Comparison of ENCODE assay signal across 33 cellular contexts in genomic region chr22:32248276-32248675, GRCh38. TPM values are rescaled to one million over a fixed set of nuclear protein-coding genes. Genes with fewer than 3 reads are reported as not detected.
"Had no signal": no experiment of that assay in that cellular context is flagged by ENCODE, and none has a peak within 500 bp of the region (broad histone marks: within the 10 kb centered on the region; RNA-seq: fewer than 3 reads in every experiment).

No MANE protein-coding gene starts in this region.

- H3K27ac Mint-ChIP-seq: activated B cell treated with CpG ODN at 0.5 μM for 24 hours; activated CD4-positive, alpha-beta memory T cell treated with anti-CD3 and anti-CD28 coated beads for 36 hours; activated CD4-positive, alpha-beta T cell treated with anti-CD3 and anti-CD28 coated beads, Interleukin-2, amount 10 ng/mL, durations not matched to agents 24 days and 14 days; activated CD8-positive, alpha-beta T cell treated with anti-CD3 and anti-CD28 coated beads for 36 hours; activated naive CD4-positive, alpha-beta T cell treated with anti-CD3 and anti-CD28 coated beads for 36 hours; activated naive CD4-positive, alpha-beta T cell treated with anti-CD3 and anti-CD28 coated beads, Interleukin-2, amount 50 U/mL, for 72 hours; activated naive CD8-positive, alpha-beta T cell treated with anti-CD3 and anti-CD28 coated beads for 36 hours; activated T-cell treated with anti-CD3 and anti-CD28 coated beads, Interleukin-2, amount 50 U/mL, for 24 hours; activated T-helper 17 cell treated with anti-CD3 and anti-CD28 coated beads, Interleukin-2, amount 50 U/mL, for 72 hours; T-helper 1 cell treated with Interleukin-12 subunit alpha and Interleukin-12 subunit beta and Interleukin-4 antibody, amounts not matched to agents 30 μg/mL and 1 μg/mL, for 36 hours; T-helper 2 cell treated with Interferon-gamma antibody and Interleukin-4, amounts not matched to agents 5 μg/mL and 100 μg/mL, for 36 hours had no signal

- H3K9me3 Mint-ChIP-seq: activated B cell treated with CpG ODN at 0.5 μM for 24 hours; activated CD4-positive, alpha-beta memory T cell treated with anti-CD3 and anti-CD28 coated beads for 36 hours; activated CD4-positive, alpha-beta T cell treated with anti-CD3 and anti-CD28 coated beads, Interleukin-2, amount 10 ng/mL, durations not matched to agents 24 days and 14 days; activated CD8-positive, alpha-beta T cell treated with anti-CD3 and anti-CD28 coated beads for 36 hours; activated naive CD4-positive, alpha-beta T cell treated with anti-CD3 and anti-CD28 coated beads for 36 hours; activated naive CD4-positive, alpha-beta T cell treated with anti-CD3 and anti-CD28 coated beads, Interleukin-2, amount 50 U/mL, for 72 hours; activated naive CD8-positive, alpha-beta T cell treated with anti-CD3 and anti-CD28 coated beads for 36 hours; activated T-cell treated with anti-CD3 and anti-CD28 coated beads, Interleukin-2, amount 50 U/mL, for 24 hours; activated T-helper 17 cell treated with anti-CD3 and anti-CD28 coated beads, Interleukin-2, amount 50 U/mL, for 72 hours; T-helper 1 cell treated with Interleukin-12 subunit alpha and Interleukin-12 subunit beta and Interleukin-4 antibody, amounts not matched to agents 30 μg/mL and 1 μg/mL, for 36 hours; T-helper 2 cell treated with Interferon-gamma antibody and Interleukin-4, amounts not matched to agents 5 μg/mL and 100 μg/mL, for 36 hours had no signal

- DNase-seq: activated B cell treated with CpG ODN at 0.5 μM for 24 hours; activated CD4-positive, alpha-beta memory T cell treated with anti-CD3 and anti-CD28 coated beads for 36 hours; activated CD4-positive, alpha-beta T cell treated with anti-CD3 and anti-CD28 coated beads for 4 hours; activated CD4-positive, alpha-beta T cell treated with anti-CD3 and anti-CD28 coated beads, Interleukin-2, amount 10 ng/mL, durations not matched to agents 24 days and 14 days; activated CD4-positive, alpha-beta T cell treated with anti-CD3 and anti-CD28 coated beads, Interleukin-2, amount 50 U/mL, for 1 hour; activated CD4-positive, alpha-beta T cell treated with anti-CD3 and anti-CD28 coated beads, Interleukin-2, amount 50 U/mL, for 4 hours; activated CD4-positive, CD25-positive, alpha-beta regulatory T cell treated with anti-CD3 and anti-CD28 coated beads, Interleukin-2, amount 50 U/mL, for 72 hours; activated CD8-positive, alpha-beta memory T cell treated with anti-CD3 and anti-CD28 coated beads, Interleukin-2, amount 50 U/mL, for 4 hours; activated CD8-positive, alpha-beta T cell treated with anti-CD3 and anti-CD28 coated beads for 36 hours; activated effector memory CD4-positive, alpha-beta T cell treated with anti-CD3 and anti-CD28 coated beads, Interleukin-2, amount 50 U/mL, for 16 hours; activated gamma-delta T cell treated with Interleukin-2 at 50 U/mL for 16 hours; activated naive CD4-positive, alpha-beta T cell; activated naive CD4-positive, alpha-beta T cell treated with anti-CD3 and anti-CD28 coated beads for 36 hours; activated naive CD4-positive, alpha-beta T cell treated with anti-CD3 and anti-CD28 coated beads, Interleukin-2, amount 50 U/mL, for 16 hours; activated naive CD8-positive, alpha-beta T cell treated with anti-CD3 and anti-CD28 coated beads for 36 hours; activated T-cell treated with anti-CD3 and anti-CD28 coated beads, Interleukin-2, amount 50 U/mL, for 24 hours; activated T-cell treated with anti-CD3 and anti-CD28 coated beads, Interleukin-2, amount 50 U/mL, for 48 hours; adrenal gland; amniotic stem cell; aorta; body of pancreas; brain microvascular endothelial cell; central memory CD4-positive, alpha-beta T cell; SW 1271; T-helper 1 cell; T-helper 2 cell; T-helper 9 cell had no signal

- H3K4me1 Mint-ChIP-seq: activated B cell treated with CpG ODN at 0.5 μM for 24 hours; activated CD4-positive, alpha-beta T cell treated with anti-CD3 and anti-CD28 coated beads, Interleukin-2, amount 10 ng/mL, durations not matched to agents 24 days and 14 days; activated naive CD8-positive, alpha-beta T cell treated with anti-CD3 and anti-CD28 coated beads for 36 hours; activated T-helper 17 cell treated with anti-CD3 and anti-CD28 coated beads, Interleukin-2, amount 50 U/mL, for 72 hours had no signal

- H3K36me3 Mint-ChIP-seq: activated CD4-positive, alpha-beta memory T cell treated with anti-CD3 and anti-CD28 coated beads for 36 hours; activated naive CD4-positive, alpha-beta T cell treated with anti-CD3 and anti-CD28 coated beads, Interleukin-2, amount 50 U/mL, for 72 hours; activated naive CD8-positive, alpha-beta T cell treated with anti-CD3 and anti-CD28 coated beads for 36 hours had no signal

- H3K4me3 Mint-ChIP-seq: activated B cell treated with CpG ODN at 0.5 μM for 24 hours; activated CD4-positive, alpha-beta memory T cell treated with anti-CD3 and anti-CD28 coated beads for 36 hours; activated CD4-positive, alpha-beta T cell treated with anti-CD3 and anti-CD28 coated beads, Interleukin-2, amount 10 ng/mL, durations not matched to agents 24 days and 14 days; activated CD8-positive, alpha-beta T cell treated with anti-CD3 and anti-CD28 coated beads for 36 hours; activated naive CD4-positive, alpha-beta T cell treated with anti-CD3 and anti-CD28 coated beads for 36 hours; activated naive CD8-positive, alpha-beta T cell treated with anti-CD3 and anti-CD28 coated beads for 36 hours; activated T-cell treated with anti-CD3 and anti-CD28 coated beads, Interleukin-2, amount 50 U/mL, for 24 hours; activated T-helper 17 cell treated with anti-CD3 and anti-CD28 coated beads, Interleukin-2, amount 50 U/mL, for 72 hours; T-helper 1 cell treated with Interleukin-12 subunit alpha and Interleukin-12 subunit beta and Interleukin-4 antibody, amounts not matched to agents 30 μg/mL and 1 μg/mL, for 36 hours; T-helper 2 cell treated with Interferon-gamma antibody and Interleukin-4, amounts not matched to agents 5 μg/mL and 100 μg/mL, for 36 hours had no signal

RNA-seq across cellular contexts. Expression of gene SLC5A4, which starts 6.9 kb away (rescaled TPM):
- total RNA-seq: activated B cell treated with CpG ODN at 0.5 μM for 24 hours; activated CD4-positive, alpha-beta memory T cell treated with anti-CD3 and anti-CD28 coated beads for 36 hours; activated CD4-positive, alpha-beta T cell treated with anti-CD3 and anti-CD28 coated beads, Interleukin-2, amount 10 ng/mL, durations not matched to agents 24 days and 14 days; activated CD8-positive, alpha-beta memory T cell treated with anti-CD3 and anti-CD28 coated beads for 36 hours; activated CD8-positive, alpha-beta T cell treated with anti-CD3 and anti-CD28 coated beads for 36 hours; activated naive CD4-positive, alpha-beta T cell treated with anti-CD3 and anti-CD28 coated beads for 36 hours; activated naive CD4-positive, alpha-beta T cell treated with anti-CD3 and anti-CD28 coated beads, Interleukin-2, amount 50 U/mL, for 72 hours; activated naive CD8-positive, alpha-beta T cell treated with anti-CD3 and anti-CD28 coated beads for 36 hours; activated T-helper 17 cell treated with anti-CD3 and anti-CD28 coated beads, Interleukin-2, amount 50 U/mL, for 72 hours had no signal

RNA-seq across cellular contexts. Expression of gene RFPL2, which starts 43.4 kb away (rescaled TPM):
- total RNA-seq: activated B cell treated with CpG ODN at 0.5 μM for 24 hours; activated CD4-positive, alpha-beta T cell treated with anti-CD3 and anti-CD28 coated beads, Interleukin-2, amount 10 ng/mL, durations not matched to agents 24 days and 14 days; activated CD8-positive, alpha-beta T cell treated with anti-CD3 and anti-CD28 coated beads for 36 hours; activated naive CD4-positive, alpha-beta T cell treated with anti-CD3 and anti-CD28 coated beads for 36 hours; activated naive CD8-positive, alpha-beta T cell treated with anti-CD3 and anti-CD28 coated beads for 36 hours; adrenal gland; aorta; body of pancreas; cardiac septum had no signal
